In genomic region chr16:57372372-57373116, GRCh38 we compare ENCODE assay signal across 9 cellular contexts. TPM values are rescaled to one million over a fixed set of nuclear protein-coding genes. Genes with fewer than 3 reads are reported as not detected.
A peak's percentile ranks its signal among the peaks of the same experiment; 100 is the strongest.
DNase-seq lines count a peak whose midpoint lies in the region; ATAC-seq and TF ChIP-seq lines count a peak whose summit lies in the region.
"Had no signal": no experiment of that assay in that cellular context is flagged by ENCODE, and none has a peak within 500 bp of the region (broad histone marks: within the 10 kb centered on the region; RNA-seq: fewer than 3 reads in every experiment).

CX3CL1 (plus strand) TSS chr16:57372490; CDS start chr16:57372569, 79 bp downstream.

- peak within 1 kb of the TSS; percentile 83 for H3K9ac ChIP-seq in adipocyte (ENCODE audit: low read length)

- H3K9me3 ChIP-seq in adipocyte (ENCODE audit: control insufficient read depth, low read length): no peaks in the 10 kb centered on the region

- in situ Hi-C loops in GM13976 (cut with MboI; ENCODE audit: low sequenced_read_pairs, unreplicated experiment): no loop called here

- no peaks in the 10 kb centered on the region for H3K9me3 Mint-ChIP-seq in progenitor cell of endocrine pancreas (ENCODE audit: low read depth)

- intact Hi-C loops in left ventricle myocardium superior (cut with micrococcal nuclease): no loop called here

- H3K27ac Mint-ChIP-seq in progenitor cell of endocrine pancreas: no peak within 1 kb of the TSS

- H3K36me3 ChIP-seq in adipocyte (ENCODE audit: control insufficient read depth, insufficient read depth, low read length, severe bottlenecking): no peaks in the 10 kb centered on the region

- H3K4me3 Mint-ChIP-seq in progenitor cell of endocrine pancreas (ENCODE audit: low read depth): peak within 1 kb of the TSS; percentile 9

- DNase-seq in ELF-1 (ENCODE audit: low read depth, low spot score): peak; percentile 93
- peak; percentile 59 for DNase-seq in adipocyte (ENCODE audit: low read depth)
- peak; percentile 60 for DNase-seq in left ventricle myocardium superior
- DNase-seq in progenitor cell of endocrine pancreas (ENCODE audit: low spot score, unreplicated experiment): peak; percentile 24
- DNase-seq in stimulated activated CD4-positive, alpha-beta T cell treated with anti-CD3 and anti-CD28 coated beads, Interleukin-4, amount 100 ng/mL, for 1 hour: no peak
- no peak for DNase-seq in GM13976 (ENCODE audit: low spot score)

- H3K27me3 ChIP-seq in adipocyte (replicated peaks; ENCODE audit: control insufficient read depth, insufficient read depth, low read length): peaks cover 5% of the 10 kb centered on the region

- H3K27me3 Mint-ChIP-seq in progenitor cell of endocrine pancreas: no peaks in the 10 kb centered on the region

- peaks cover 34% of the 10 kb centered on the region for H3K4me1 ChIP-seq in adipocyte (ENCODE audit: control insufficient read depth, insufficient read depth, low read length)

- H3K36me3 Mint-ChIP-seq in progenitor cell of endocrine pancreas (ENCODE audit: insufficient read depth): no peaks in the 10 kb centered on the region

- peaks cover 13% of the 10 kb centered on the region for H3K4me1 Mint-ChIP-seq in progenitor cell of endocrine pancreas (ENCODE audit: low read depth)

- H3K4me3 ChIP-seq in adipocyte (ENCODE audit: low read length): peak within 1 kb of the TSS; percentile 81

- TF ChIP-seq CTCF in progenitor cell of endocrine pancreas (IDR thresholded peaks at IDR 0.05; ENCODE audit: unreplicated experiment) (peak; percentile 17), GM13976 (IDR thresholded peaks at IDR 0.05; ENCODE audit: borderline replicate concordance, control extremely low read depth, extremely low read depth, insufficient read depth, missing control alignments) (no peak)

- ATAC-seq in left ventricle myocardium superior (peak; percentile 87), GM21786 (IDR thresholded peaks at IDR 0.05; ENCODE audit: unreplicated experiment) (no peak), HG03457 (IDR thresholded peaks at IDR 0.05; ENCODE audit: unreplicated experiment) (no peak)
- ATAC-seq: HCT116 had no signal

RNA-seq across cellular contexts. Expression of gene CX3CL1, which starts in this region (rescaled TPM):
- total RNA-seq in left ventricle myocardium superior: 11.7 TPM
- 0.53 and 0.74 TPM in 2 replicates for total RNA-seq in progenitor cell of endocrine pancreas

Comparison
In these comparisons a context has a peak if more than half of its experiments do, and no peak if none do; other contexts are left out.
1. Peak in DNase-seq in progenitor cell of endocrine pancreas; RNA of the gene not detected or under 1 TPM.
2. DNase-seq: peak in ELF-1 (single experiment), adipocyte (single experiment) and left ventricle myocardium superior (single experiment); none in stimulated activated CD4-positive, alpha-beta T cell treated with anti-CD3 and anti-CD28 coated beads, Interleukin-4, amount 100 ng/mL, for 1 hour (single experiment) and GM13976 (single experiment).